In the genomic region with DNA sequence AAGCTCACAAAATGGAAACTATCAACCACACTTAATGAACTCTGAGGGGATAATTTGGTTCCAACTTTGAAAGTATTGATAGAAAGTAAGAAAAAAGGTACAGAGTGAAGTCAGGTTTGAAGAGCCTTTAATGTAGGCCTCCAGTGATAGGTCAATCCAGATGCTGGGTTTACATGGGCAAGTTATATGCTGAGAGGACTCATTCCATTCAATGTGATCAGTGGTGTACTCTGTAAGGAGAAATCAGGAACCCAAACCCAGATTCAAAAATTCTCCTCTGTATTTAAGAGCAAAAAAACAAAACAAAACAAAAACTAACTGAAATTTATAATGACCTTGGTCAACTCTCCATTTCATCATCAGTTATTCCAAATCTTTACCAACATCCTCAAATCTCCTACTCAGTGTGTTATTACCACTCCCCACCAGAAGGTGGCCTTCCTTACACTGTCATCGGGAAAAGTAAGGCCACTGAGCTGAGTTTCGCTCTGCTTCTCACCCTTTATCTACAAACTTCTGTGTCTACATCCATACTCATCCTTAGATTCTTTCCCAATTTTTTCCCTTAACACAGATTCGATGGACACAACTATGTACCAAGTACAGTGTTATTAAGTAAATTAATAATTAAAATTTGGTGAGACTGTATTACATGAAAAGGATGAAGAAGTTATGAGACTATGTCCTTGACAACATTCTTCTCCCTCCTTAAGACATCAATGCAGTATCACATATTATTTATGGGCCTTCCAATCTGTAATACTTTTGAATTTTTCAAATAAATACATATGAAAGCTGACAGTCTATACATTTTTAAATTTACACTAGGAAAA, we compare ENCODE assay signal across 8 cellular contexts.
A peak's percentile ranks its signal among the peaks of the same experiment; 100 is the strongest.
DNase-seq lines count a peak whose midpoint lies in the region; ATAC-seq, FAIRE-seq and TF ChIP-seq lines count a peak whose summit lies in the region.

No MANE protein-coding gene starts in this region.

- H3K36me3 ChIP-seq in bronchial epithelial cell (ENCODE audit: control insufficient read depth, insufficient read depth, low read length) (peaks cover 9% of the 10 kb centered on the region), kidney (ENCODE audit: control insufficient read depth in 1 of 2, insufficient read depth in 2 of 2, low read length in 2 of 2) (peaks cover 2 to 20% of the 10 kb centered on the region in 2 donors)

- no peaks in the 10 kb centered on the region for H3K9me3 ChIP-seq in kidney (ENCODE audit: control insufficient read depth in 1 of 2, low read length in 2 of 2)

- no peak overlapping the region for H3K9ac ChIP-seq in kidney (ENCODE audit: low read length in 2 of 2)

- H3K27me3 ChIP-seq in bronchial epithelial cell (ENCODE audit: control insufficient read depth, insufficient read depth, low read length): no peaks in the 10 kb centered on the region

- H3K27ac ChIP-seq in kidney (ENCODE audit: low read depth in 2 of 2, low read length in 2 of 2): no peak overlapping the region

- ATAC-seq in HG02642 (IDR thresholded peaks at IDR 0.05; ENCODE audit: poor library complexity, unreplicated experiment): peak; percentile 75

- TF ChIP-seq CTCF in bronchial epithelial cell (IDR thresholded peaks at IDR 0.05; ENCODE audit: insufficient read depth, low read length, severe bottlenecking): peak; percentile 67
- peak; percentile 88 for TF ChIP-seq CTCF in kidney (IDR thresholded peaks at IDR 0.05; ENCODE audit: borderline replicate concordance, extremely low read depth, insufficient read depth)

- no peaks in the 10 kb centered on the region for H3K4me1 ChIP-seq in kidney (ENCODE audit: control insufficient read depth in 1 of 2, insufficient read depth in 1 of 2, low read depth in 1 of 2, low read length in 2 of 2)

- H3K4me3 ChIP-seq in bronchial epithelial cell (ENCODE audit: low read depth, low read length) (no peak overlapping the region), kidney (ENCODE audit: low read length in 2 of 2) (no peak overlapping the region)

- peak; percentile 73 for DNase-seq in activated effector memory CD4-positive, alpha-beta T cell treated with anti-CD3 and anti-CD28 coated beads, Interleukin-2, amount 50 U/mL, for 16 hours
- no peak for DNase-seq in activated effector memory CD4-positive, alpha-beta T cell treated with Interleukin-2 at 50 U/mL for 16 hours
- DNase-seq in NCI-H1417 (lab: John Stamatoyannopoulos, UW) (peak; percentile 39 to 81 (median 77)), T-helper 2 cell (peak in 3 of 5 experiments; percentile 24 to 55 (median 25)), bronchial epithelial cell (ENCODE audit: low read depth) (peak; percentile 69), kidney (no peak)
- peak; percentile 35 for DNase-seq in stimulated activated CD4-positive, alpha-beta T cell treated with anti-CD3 and anti-CD28 coated beads, Interleukin-2, amount 100 ng/mL, for 4 hours (ENCODE audit: low read depth)

- intact Hi-C loops in kidney (cut with DNase I): no loop called here

- FAIRE-seq in bronchial epithelial cell (lab: Jason Lieb, UNC) (peak; percentile 75), kidney (lab: Jason Lieb, UNC) (peak; percentile 91)

Comparison
In these comparisons a context has a peak if more than half of its experiments do, and no peak if none do; other contexts are left out.
1. DNase-seq: peak in activated effector memory CD4-positive, alpha-beta T cell treated with anti-CD3 and anti-CD28 coated beads, Interleukin-2, amount 50 U/mL, for 16 hours (single experiment), NCI-H1417 (3 of 3), T-helper 2 cell (3 of 5), bronchial epithelial cell (single experiment) and stimulated activated CD4-positive, alpha-beta T cell treated with anti-CD3 and anti-CD28 coated beads, Interleukin-2, amount 100 ng/mL, for 4 hours (single experiment); none in activated effector memory CD4-positive, alpha-beta T cell treated with Interleukin-2 at 50 U/mL for 16 hours (single experiment) and kidney (single experiment).